In the genomic region with DNA sequence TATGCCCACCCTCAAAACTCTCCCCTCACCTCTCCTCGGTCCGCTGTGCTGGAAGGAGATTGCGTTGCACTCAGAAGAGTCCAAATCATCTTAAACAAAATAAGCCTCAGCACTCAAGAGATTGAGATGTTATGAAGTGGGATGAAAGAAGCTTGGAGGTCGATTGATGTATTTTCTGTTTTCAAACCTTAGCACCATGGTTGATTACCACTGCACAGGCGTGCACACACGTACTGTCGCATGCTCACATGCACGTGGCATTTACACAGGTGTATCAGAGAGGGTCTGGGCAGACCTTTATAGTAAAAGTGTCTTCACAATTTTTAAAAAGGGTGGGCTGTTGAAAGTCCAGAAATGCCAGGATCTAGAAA, we compare ENCODE assay signal across 8 cellular contexts. TPM values are rescaled to one million over a fixed set of nuclear protein-coding genes. Genes with fewer than 3 reads are reported as not detected.
DNase-seq lines count a peak whose midpoint lies in the region; ATAC-seq and TF ChIP-seq lines count a peak whose summit lies in the region.

No MANE protein-coding gene starts in this region.

- TF ChIP-seq CTCF in brain (conservative IDR thresholded peaks at IDR 0.05) = no peak

- peaks cover 15% of the 10 kb centered on the region for H3K36me3 ChIP-seq in mesodermal cell (ENCODE audit: control insufficient read depth, insufficient read depth, low read length)

- no peaks in the 10 kb centered on the region for H3K9me3 ChIP-seq in mesodermal cell (ENCODE audit: control insufficient read depth, low read length)

- H3K27ac Mint-ChIP-seq in stimulated activated naive CD8-positive, alpha-beta T cell treated with anti-CD3 and anti-CD28 coated beads, Interleukin-15, Interleukin-2, amounts not matched to agents 100 ng/mL and 50 ng/mL, for 24 hours = peak overlapping the region; percentile 84
- peak overlapping the region; percentile 96 to 99 (median 97) for H3K27ac Mint-ChIP-seq in brain

- DNase-seq in stimulated activated naive CD8-positive, alpha-beta T cell treated with anti-CD3 and anti-CD28 coated beads, Interleukin-15, Interleukin-2, amounts not matched to agents 100 U/mL and 50 U/mL, for 24 hours = no peak
- no peak for DNase-seq in NCI-H2081 treated with DMSO at 0.1 percent for 48 hours (lab: John Stamatoyannopoulos, UW)
- DNase-seq in iPS-NIHi7 (ENCODE audit: extremely low spot score) = no peak
- no peak for DNase-seq in effector CD4-positive, alpha-beta T cell

- no peak for ATAC-seq in stimulated activated naive CD8-positive, alpha-beta T cell treated with anti-CD3 and anti-CD28 coated beads, Interleukin-15, Interleukin-2, amounts not matched to agents 100 U/mL and 50 U/mL, for 24 hours
- no peak for ATAC-seq in HG02870 (IDR thresholded peaks at IDR 0.05; ENCODE audit: unreplicated experiment)

- 38 to 72% methylated on average over 2 to 4 of the region's 8 CpGs for WGBS in mesodermal cell (ENCODE audit: insufficient coverage in 2 of 2), 2 experiments

- H3K4me3 Mint-ChIP-seq in stimulated activated naive CD8-positive, alpha-beta T cell treated with anti-CD3 and anti-CD28 coated beads, Interleukin-15, Interleukin-2, amounts not matched to agents 100 ng/mL and 50 ng/mL, for 24 hours = peak overlapping the region; percentile 80
- H3K4me3 Mint-ChIP-seq in brain = peak overlapping the region; percentile 91 to 97 (median 95)

- peaks cover 13% of the 10 kb centered on the region for H3K27me3 Mint-ChIP-seq in stimulated activated naive CD8-positive, alpha-beta T cell treated with anti-CD3 and anti-CD28 coated beads, Interleukin-15, Interleukin-2, amounts not matched to agents 100 ng/mL and 50 ng/mL, for 24 hours
- peaks cover 4% of the 10 kb centered on the region for H3K27me3 Mint-ChIP-seq in brain

- H3K27ac ChIP-seq in mesodermal cell (ENCODE audit: low read depth, low read length, severe bottlenecking) = peak overlapping the region; percentile 96

- peak overlapping the region; percentile 62 for H3K4me3 ChIP-seq in mesodermal cell (ENCODE audit: extremely low read depth, insufficient read depth, low read length, poor library complexity, severe bottlenecking)

- peaks cover 9% of the 10 kb centered on the region for H3K4me1 ChIP-seq in mesodermal cell (ENCODE audit: control insufficient read depth, insufficient read depth, low read length, poor library complexity, severe bottlenecking)

- peaks cover 4% of the 10 kb centered on the region for H3K36me3 Mint-ChIP-seq in stimulated activated naive CD8-positive, alpha-beta T cell treated with anti-CD3 and anti-CD28 coated beads, Interleukin-15, Interleukin-2, amounts not matched to agents 100 ng/mL and 50 ng/mL, for 24 hours (ENCODE audit: low read depth)
- peaks cover 17% of the 10 kb centered on the region for H3K36me3 Mint-ChIP-seq in brain

- H3K9me3 Mint-ChIP-seq in stimulated activated naive CD8-positive, alpha-beta T cell treated with anti-CD3 and anti-CD28 coated beads, Interleukin-15, Interleukin-2, amounts not matched to agents 100 ng/mL and 50 ng/mL, for 24 hours = no peaks in the 10 kb centered on the region
- peaks cover 0 to 4% (median 0%) of the 10 kb centered on the region in 5 experiments for H3K9me3 Mint-ChIP-seq in brain

- peaks cover 23% of the 10 kb centered on the region for H3K4me1 Mint-ChIP-seq in stimulated activated naive CD8-positive, alpha-beta T cell treated with anti-CD3 and anti-CD28 coated beads, Interleukin-15, Interleukin-2, amounts not matched to agents 100 ng/mL and 50 ng/mL, for 24 hours (ENCODE audit: low read depth)
- H3K4me1 Mint-ChIP-seq in brain = peaks cover 43% of the 10 kb centered on the region

RNA-seq across cellular contexts. Expression of gene AGPAT4, which starts 0.6 kb away (rescaled TPM):
- polyA plus RNA-seq in brain (ENCODE audit: insufficient read depth, low read depth, low replicate concordance) = 18.1 TPM
- polyA plus RNA-seq in mesodermal cell (2013, experiment 1 of 2) = 21.3 TPM
- polyA plus RNA-seq in mesodermal cell (2013, experiment 2 of 2) = 22.1 TPM
